In the genomic region with DNA sequence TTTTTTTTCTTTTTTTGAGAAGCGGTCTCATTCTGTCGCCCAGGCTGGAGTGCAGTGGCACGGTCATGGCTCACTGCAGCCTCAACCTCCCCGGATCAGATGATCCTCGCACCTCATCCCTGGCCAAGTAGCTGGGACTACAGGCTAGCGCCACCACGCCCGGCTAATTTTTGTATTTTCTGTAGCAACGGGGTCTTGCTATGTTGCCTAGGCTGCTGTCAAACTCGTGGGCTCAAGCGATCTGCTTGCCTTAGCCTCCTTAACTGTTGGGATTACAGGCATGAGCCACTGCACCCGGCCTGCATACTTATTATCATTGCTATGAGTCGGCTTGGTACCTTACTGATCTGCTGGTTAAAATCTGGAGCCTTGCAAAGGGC, we compare ENCODE assay signal across 1 cellular context.
TF ChIP-seq lines count a peak whose summit lies in the region.

No MANE protein-coding gene starts in this region.

TF ChIP-seq in K562, 482 proteins besides CTCF, POLR2A, EP300 and RAD21 (continued from another document and continues in another):
- TF ChIP-seq FOXM1 (IDR thresholded peaks at IDR 0.05; ENCODE audit: low read depth) (no peak), FOXM1 (CRISPR knock-in tag; IDR thresholded peaks at IDR 0.05; ENCODE audit: low read depth) (no peak), EP400 (IDR thresholded peaks at IDR 0.05) (no peak), SPI1 (IDR thresholded peaks at IDR 0.05; ENCODE audit: borderline replicate concordance, low read depth, low read length) (no peak), ZNF134 (CRISPR knock-in tag; conservative IDR thresholded peaks at IDR 0.05) (no peak), ZNF232 (CRISPR knock-in tag; IDR thresholded peaks at IDR 0.05) (no peak), JUNB (CRISPR knock-in tag; conservative IDR thresholded peaks at IDR 0.05) (no peak), NCOA6 (IDR thresholded peaks at IDR 0.05) (no peak), ZBTB7A (IDR thresholded peaks at IDR 0.05; ENCODE audit: borderline replicate concordance, control insufficient read depth, low read depth, low read length) (no peak), DPF2 (IDR thresholded peaks at IDR 0.05) (no peak), HNRNPK (IDR thresholded peaks at IDR 0.05; ENCODE audit: low read depth, low read length, poor library complexity, severe bottlenecking) (no peak), SIX5 (IDR thresholded peaks at IDR 0.05; ENCODE audit: borderline replicate concordance in 1 of 2, insufficient read depth in 1 of 2, low read depth in 1 of 2, low read length in 2 of 2) (no peak), ARID1B (IDR thresholded peaks at IDR 0.05) (no peak), SMAD3 (CRISPR knock-in tag; conservative IDR thresholded peaks at IDR 0.05) (no peak), BRD4 (IDR thresholded peaks at IDR 0.05) (no peak; the same call in 1 of the 2 replicates), KHSRP (IDR thresholded peaks at IDR 0.05) (no peak), KDM4B (IDR thresholded peaks at IDR 0.05; ENCODE audit: borderline replicate concordance in 2 of 2, low read depth in 1 of 2) (no peak), EHMT2 (IDR thresholded peaks at IDR 0.05) (no peak), GTF2E2 (tag; IDR thresholded peaks at IDR 0.05) (no peak), ZFX (CRISPR knock-in tag; IDR thresholded peaks at IDR 0.05) (peak; percentile 49), ZNF263 (CRISPR knock-in tag; IDR thresholded peaks at IDR 0.05; ENCODE audit: borderline replicate concordance) (0 out of 2 replicates have a peak, but pooled peaks have one; percentile 10), ZNF124 (CRISPR knock-in tag; IDR thresholded peaks at IDR 0.05) (no peak), CBX5 (IDR thresholded peaks at IDR 0.05; ENCODE audit: borderline replicate concordance, low read depth) (no peak), CHD1 (IDR thresholded peaks at IDR 0.05; ENCODE audit: low read length) (peak; percentile 91), PHF20 (IDR thresholded peaks at IDR 0.05; ENCODE audit: partially characterized antibody) (no peak), GABPA (tag; conservative IDR thresholded peaks at IDR 0.05; ENCODE audit: low read depth) (no peak), ZNF830 (CRISPR knock-in tag; IDR thresholded peaks at IDR 0.05) (no peak), FOXK2 (conservative IDR thresholded peaks at IDR 0.05 in 1 of 2, IDR thresholded peaks at IDR 0.05 in 1 of 2; ENCODE audit: low read depth in 2 of 2) (no peak), C11orf30 (IDR thresholded peaks at IDR 0.05; ENCODE audit: low read depth) (no peak), SMAD1 (IDR thresholded peaks at IDR 0.05; ENCODE audit: low read depth, low read length, partially characterized antibody) (peak; percentile 10), ZNF431 (CRISPR knock-in tag; IDR thresholded peaks at IDR 0.05) (no peak), ZNF239 (CRISPR knock-in tag; IDR thresholded peaks at IDR 0.05) (no peak), PHB (CRISPR knock-in tag; IDR thresholded peaks at IDR 0.05) (no peak), NFIX (CRISPR knock-in tag; IDR thresholded peaks at IDR 0.05; ENCODE audit: low read depth) (no peak), ZC3H11A (IDR thresholded peaks at IDR 0.05; ENCODE audit: low read depth, low read length) (no peak), ZSCAN32 (CRISPR knock-in tag; IDR thresholded peaks at IDR 0.05) (no peak)
- TF ChIP-seq, protein P1, sequence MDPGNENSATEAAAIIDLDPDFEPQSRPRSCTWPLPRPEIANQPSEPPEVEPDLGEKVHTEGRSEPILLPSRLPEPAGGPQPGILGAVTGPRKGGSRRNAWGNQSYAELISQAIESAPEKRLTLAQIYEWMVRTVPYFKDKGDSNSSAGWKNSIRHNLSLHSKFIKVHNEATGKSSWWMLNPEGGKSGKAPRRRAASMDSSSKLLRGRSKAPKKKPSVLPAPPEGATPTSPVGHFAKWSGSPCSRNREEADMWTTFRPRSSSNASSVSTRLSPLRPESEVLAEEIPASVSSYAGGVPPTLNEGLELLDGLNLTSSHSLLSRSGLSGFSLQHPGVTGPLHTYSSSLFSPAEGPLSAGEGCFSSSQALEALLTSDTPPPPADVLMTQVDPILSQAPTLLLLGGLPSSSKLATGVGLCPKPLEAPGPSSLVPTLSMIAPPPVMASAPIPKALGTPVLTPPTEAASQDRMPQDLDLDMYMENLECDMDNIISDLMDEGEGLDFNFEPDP (CRISPR knock-in tag; IDR thresholded peaks at IDR 0.05): no peak
- TF ChIP-seq, protein P2, sequence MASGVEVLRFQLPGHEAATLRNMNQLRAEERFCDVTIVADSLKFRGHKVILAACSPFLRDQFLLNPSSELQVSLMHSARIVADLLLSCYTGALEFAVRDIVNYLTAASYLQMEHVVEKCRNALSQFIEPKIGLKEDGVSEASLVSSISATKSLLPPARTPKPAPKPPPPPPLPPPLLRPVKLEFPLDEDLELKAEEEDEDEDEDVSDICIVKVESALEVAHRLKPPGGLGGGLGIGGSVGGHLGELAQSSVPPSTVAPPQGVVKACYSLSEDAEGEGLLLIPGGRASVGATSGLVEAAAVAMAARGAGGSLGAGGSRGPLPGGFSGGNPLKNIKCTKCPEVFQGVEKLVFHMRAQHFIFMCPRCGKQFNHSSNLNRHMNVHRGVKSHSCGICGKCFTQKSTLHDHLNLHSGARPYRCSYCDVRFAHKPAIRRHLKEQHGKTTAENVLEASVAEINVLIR (CRISPR knock-in tag; IDR thresholded peaks at IDR 0.05): no peak
- TF ChIP-seq, protein P3, sequence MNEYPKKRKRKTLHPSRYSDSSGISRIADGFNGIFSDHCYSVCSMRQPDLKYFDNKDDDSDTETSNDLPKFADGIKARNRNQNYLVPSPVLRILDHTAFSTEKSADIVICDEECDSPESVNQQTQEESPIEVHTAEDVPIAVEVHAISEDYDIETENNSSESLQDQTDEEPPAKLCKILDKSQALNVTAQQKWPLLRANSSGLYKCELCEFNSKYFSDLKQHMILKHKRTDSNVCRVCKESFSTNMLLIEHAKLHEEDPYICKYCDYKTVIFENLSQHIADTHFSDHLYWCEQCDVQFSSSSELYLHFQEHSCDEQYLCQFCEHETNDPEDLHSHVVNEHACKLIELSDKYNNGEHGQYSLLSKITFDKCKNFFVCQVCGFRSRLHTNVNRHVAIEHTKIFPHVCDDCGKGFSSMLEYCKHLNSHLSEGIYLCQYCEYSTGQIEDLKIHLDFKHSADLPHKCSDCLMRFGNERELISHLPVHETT (CRISPR knock-in tag; conservative IDR thresholded peaks at IDR 0.05 in 1 of 2, IDR thresholded peaks at IDR 0.05 in 1 of 2): 0 out of 4 replicates have a peak, but pooled peaks of 1 of the 2 experiments have one; percentile 5
- TF ChIP-seq, protein P4, sequence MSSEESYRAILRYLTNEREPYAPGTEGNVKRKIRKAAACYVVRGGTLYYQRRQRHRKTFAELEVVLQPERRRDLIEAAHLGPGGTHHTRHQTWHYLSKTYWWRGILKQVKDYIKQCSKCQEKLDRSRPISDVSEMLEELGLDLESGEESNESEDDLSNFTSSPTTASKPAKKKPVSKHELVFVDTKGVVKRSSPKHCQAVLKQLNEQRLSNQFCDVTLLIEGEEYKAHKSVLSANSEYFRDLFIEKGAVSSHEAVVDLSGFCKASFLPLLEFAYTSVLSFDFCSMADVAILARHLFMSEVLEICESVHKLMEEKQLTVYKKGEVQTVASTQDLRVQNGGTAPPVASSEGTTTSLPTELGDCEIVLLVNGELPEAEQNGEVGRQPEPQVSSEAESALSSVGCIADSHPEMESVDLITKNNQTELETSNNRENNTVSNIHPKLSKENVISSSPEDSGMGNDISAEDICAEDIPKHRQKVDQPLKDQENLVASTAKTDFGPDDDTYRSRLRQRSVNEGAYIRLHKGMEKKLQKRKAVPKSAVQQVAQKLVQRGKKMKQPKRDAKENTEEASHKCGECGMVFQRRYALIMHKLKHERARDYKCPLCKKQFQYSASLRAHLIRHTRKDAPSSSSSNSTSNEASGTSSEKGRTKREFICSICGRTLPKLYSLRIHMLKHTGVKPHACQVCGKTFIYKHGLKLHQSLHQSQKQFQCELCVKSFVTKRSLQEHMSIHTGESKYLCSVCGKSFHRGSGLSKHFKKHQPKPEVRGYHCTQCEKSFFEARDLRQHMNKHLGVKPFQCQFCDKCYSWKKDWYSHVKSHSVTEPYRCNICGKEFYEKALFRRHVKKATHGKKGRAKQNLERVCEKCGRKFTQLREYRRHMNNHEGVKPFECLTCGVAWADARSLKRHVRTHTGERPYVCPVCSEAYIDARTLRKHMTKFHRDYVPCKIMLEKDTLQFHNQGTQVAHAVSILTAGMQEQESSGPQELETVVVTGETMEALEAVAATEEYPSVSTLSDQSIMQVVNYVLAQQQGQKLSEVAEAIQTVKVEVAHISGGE (CRISPR knock-in tag; IDR thresholded peaks at IDR 0.05): no peak
- TF ChIP-seq, protein P5, sequence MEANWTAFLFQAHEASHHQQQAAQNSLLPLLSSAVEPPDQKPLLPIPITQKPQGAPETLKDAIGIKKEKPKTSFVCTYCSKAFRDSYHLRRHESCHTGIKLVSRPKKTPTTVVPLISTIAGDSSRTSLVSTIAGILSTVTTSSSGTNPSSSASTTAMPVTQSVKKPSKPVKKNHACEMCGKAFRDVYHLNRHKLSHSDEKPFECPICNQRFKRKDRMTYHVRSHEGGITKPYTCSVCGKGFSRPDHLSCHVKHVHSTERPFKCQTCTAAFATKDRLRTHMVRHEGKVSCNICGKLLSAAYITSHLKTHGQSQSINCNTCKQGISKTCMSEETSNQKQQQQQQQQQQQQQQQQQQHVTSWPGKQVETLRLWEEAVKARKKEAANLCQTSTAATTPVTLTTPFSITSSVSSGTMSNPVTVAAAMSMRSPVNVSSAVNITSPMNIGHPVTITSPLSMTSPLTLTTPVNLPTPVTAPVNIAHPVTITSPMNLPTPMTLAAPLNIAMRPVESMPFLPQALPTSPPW (CRISPR knock-in tag; IDR thresholded peaks at IDR 0.05): no peak
- TF ChIP-seq, protein P6, sequence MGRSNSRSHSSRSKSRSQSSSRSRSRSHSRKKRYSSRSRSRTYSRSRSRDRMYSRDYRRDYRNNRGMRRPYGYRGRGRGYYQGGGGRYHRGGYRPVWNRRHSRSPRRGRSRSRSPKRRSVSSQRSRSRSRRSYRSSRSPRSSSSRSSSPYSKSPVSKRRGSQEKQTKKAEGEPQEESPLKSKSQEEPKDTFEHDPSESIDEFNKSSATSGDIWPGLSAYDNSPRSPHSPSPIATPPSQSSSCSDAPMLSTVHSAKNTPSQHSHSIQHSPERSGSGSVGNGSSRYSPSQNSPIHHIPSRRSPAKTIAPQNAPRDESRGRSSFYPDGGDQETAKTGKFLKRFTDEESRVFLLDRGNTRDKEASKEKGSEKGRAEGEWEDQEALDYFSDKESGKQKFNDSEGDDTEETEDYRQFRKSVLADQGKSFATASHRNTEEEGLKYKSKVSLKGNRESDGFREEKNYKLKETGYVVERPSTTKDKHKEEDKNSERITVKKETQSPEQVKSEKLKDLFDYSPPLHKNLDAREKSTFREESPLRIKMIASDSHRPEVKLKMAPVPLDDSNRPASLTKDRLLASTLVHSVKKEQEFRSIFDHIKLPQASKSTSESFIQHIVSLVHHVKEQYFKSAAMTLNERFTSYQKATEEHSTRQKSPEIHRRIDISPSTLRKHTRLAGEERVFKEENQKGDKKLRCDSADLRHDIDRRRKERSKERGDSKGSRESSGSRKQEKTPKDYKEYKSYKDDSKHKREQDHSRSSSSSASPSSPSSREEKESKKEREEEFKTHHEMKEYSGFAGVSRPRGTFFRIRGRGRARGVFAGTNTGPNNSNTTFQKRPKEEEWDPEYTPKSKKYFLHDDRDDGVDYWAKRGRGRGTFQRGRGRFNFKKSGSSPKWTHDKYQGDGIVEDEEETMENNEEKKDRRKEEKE (IDR thresholded peaks at IDR 0.05; ENCODE audit: borderline replicate concordance in 1 of 2, control insufficient read depth in 1 of 2, low read depth in 2 of 2, low read length in 1 of 2): 0 out of 4 replicates have a peak, but pooled peaks of 1 of the 2 experiments have one; percentile 1
- TF ChIP-seq, protein P7, sequence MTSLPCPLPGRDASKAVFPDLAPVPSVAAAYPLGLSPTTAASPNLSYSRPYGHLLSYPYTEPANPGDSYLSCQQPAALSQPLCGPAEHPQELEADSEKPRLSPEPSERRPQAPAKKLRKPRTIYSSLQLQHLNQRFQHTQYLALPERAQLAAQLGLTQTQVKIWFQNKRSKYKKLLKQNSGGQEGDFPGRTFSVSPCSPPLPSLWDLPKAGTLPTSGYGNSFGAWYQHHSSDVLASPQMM (CRISPR knock-in tag; IDR thresholded peaks at IDR 0.05): no peak
- TF ChIP-seq, protein P8, sequence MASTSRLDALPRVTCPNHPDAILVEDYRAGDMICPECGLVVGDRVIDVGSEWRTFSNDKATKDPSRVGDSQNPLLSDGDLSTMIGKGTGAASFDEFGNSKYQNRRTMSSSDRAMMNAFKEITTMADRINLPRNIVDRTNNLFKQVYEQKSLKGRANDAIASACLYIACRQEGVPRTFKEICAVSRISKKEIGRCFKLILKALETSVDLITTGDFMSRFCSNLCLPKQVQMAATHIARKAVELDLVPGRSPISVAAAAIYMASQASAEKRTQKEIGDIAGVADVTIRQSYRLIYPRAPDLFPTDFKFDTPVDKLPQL (IDR thresholded peaks at IDR 0.05; ENCODE audit: extremely low read depth, insufficient read length): no peak
- TF ChIP-seq, protein P9, sequence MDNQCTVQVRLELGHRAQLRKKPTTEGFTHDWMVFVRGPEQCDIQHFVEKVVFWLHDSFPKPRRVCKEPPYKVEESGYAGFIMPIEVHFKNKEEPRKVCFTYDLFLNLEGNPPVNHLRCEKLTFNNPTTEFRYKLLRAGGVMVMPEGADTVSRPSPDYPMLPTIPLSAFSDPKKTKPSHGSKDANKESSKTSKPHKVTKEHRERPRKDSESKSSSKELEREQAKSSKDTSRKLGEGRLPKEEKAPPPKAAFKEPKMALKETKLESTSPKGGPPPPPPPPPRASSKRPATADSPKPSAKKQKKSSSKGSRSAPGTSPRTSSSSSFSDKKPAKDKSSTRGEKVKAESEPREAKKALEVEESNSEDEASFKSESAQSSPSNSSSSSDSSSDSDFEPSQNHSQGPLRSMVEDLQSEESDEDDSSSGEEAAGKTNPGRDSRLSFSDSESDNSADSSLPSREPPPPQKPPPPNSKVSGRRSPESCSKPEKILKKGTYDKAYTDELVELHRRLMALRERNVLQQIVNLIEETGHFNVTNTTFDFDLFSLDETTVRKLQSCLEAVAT (IDR thresholded peaks at IDR 0.05): 0 out of 4 replicates have a peak, but pooled peaks of 1 of the 2 experiments have one; percentile 29
- TF ChIP-seq, protein P10, sequence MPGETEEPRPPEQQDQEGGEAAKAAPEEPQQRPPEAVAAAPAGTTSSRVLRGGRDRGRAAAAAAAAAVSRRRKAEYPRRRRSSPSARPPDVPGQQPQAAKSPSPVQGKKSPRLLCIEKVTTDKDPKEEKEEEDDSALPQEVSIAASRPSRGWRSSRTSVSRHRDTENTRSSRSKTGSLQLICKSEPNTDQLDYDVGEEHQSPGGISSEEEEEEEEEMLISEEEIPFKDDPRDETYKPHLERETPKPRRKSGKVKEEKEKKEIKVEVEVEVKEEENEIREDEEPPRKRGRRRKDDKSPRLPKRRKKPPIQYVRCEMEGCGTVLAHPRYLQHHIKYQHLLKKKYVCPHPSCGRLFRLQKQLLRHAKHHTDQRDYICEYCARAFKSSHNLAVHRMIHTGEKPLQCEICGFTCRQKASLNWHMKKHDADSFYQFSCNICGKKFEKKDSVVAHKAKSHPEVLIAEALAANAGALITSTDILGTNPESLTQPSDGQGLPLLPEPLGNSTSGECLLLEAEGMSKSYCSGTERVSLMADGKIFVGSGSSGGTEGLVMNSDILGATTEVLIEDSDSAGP (CRISPR knock-in tag; IDR thresholded peaks at IDR 0.05): no peak
